Comparison of ENCODE assay signal across 22 cellular contexts in the genomic region with DNA sequence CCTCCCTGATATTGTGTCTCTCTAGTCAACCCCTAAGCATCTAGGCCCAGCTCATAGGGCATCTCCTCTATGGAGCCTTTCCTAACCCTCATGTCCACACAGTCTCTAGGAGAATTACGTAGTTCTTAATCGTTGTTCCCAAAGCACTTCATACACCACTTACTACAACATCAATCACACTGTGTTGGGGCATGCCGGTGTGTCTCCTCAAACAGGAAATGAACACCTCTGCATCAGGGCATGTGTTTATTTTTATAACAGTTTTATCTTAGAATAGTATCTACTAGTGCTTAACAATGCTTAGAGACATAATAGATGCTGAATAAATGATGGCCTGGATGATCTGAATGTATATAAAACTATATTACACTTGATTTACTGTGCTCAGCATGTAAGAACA. TPM values are rescaled to one million over a fixed set of nuclear protein-coding genes. Genes with fewer than 3 reads are reported as not detected.
DNase-seq lines count a peak whose midpoint lies in the region; ATAC-seq and TF ChIP-seq lines count a peak whose summit lies in the region.
"Had no signal": no experiment of that assay in that cellular context is flagged by ENCODE, and none has a peak within 500 bp of the region (broad histone marks: within the 10 kb centered on the region; RNA-seq: fewer than 3 reads in every experiment).

No MANE protein-coding gene starts in this region.

- ATAC-seq in IMR-90 (ENCODE audit: low read depth): no peak
- ATAC-seq: GM23338 had no signal

- H4K5ac ChIP-seq in IMR-90 (ENCODE audit: low read depth, low read length): no peak overlapping the region

- H2AFZ ChIP-seq in IMR-90 (replicated peaks; ENCODE audit: low read length, poor library complexity): no peak overlapping the region
- H2AFZ ChIP-seq: GM23338 had no signal

- no peak overlapping the region for H2AK5ac ChIP-seq in IMR-90 (ENCODE audit: low read depth, low read length)

- intact Hi-C loops in IMR-90 (cut with micrococcal nuclease): no loop called here
- intact Hi-C loops in activated CD4-positive, alpha-beta T cell treated with anti-CD3 and anti-CD28 coated beads, Interleukin-2, amount 10 ng/mL, durations not matched to agents 24 days and 14 days (cut with micrococcal nuclease): no loop called here

- no peaks in the 10 kb centered on the region for H3K9me3 Mint-ChIP-seq in activated CD4-positive, alpha-beta T cell treated with anti-CD3 and anti-CD28 coated beads, Interleukin-2, amount 10 ng/mL, durations not matched to agents 24 days and 14 days
- H3K9me3 Mint-ChIP-seq: GM23338, H9, HFFc6 had no signal

- CTCF ChIA-PET in IMR-90 (lab: Yijun Ruan, JAX): no interaction called here

- H2BK120ac ChIP-seq in IMR-90 (ENCODE audit: low read depth, low read length): no peak overlapping the region

- H3K36me3 ChIP-seq in IMR-90 (ENCODE audit: control insufficient read depth, insufficient read depth, low read length): no peaks in the 10 kb centered on the region
- H3K36me3 ChIP-seq: BE2C had no signal

- H3K4ac ChIP-seq in IMR-90 (ENCODE audit: low read depth, low read length): 0 out of 2 replicates have a peak overlapping the region, but pooled peaks have one; percentile 1

- no peak overlapping the region for H4K91ac ChIP-seq in IMR-90 (ENCODE audit: insufficient read depth, low read depth, low read length)

- H2BK15ac ChIP-seq in IMR-90 (ENCODE audit: low read depth, low read length): no peak overlapping the region

- no peak overlapping the region for H2AK9ac ChIP-seq in IMR-90 (replicated peaks; ENCODE audit: low read depth, low read length, poor library complexity)

- H3K4me3 ChIP-seq in IMR-90 (ENCODE audit: insufficient read depth, low read depth, low read length): no peak overlapping the region
- H3K4me3 ChIP-seq in epithelial cell of esophagus (ENCODE audit: low read length): no peak overlapping the region
- H3K4me3 ChIP-seq: GM23338 had no signal

- DNase-seq in NCI-H510A treated with DMSO at 0.1 percent for 48 hours (lab: John Stamatoyannopoulos, UW): peak; percentile 9
- DNase-seq in NCI-H510A (lab: John Stamatoyannopoulos, UW): no peak
- DNase-seq in IMR-90: no peak
- peak; percentile 78 for DNase-seq in epithelial cell of esophagus (ENCODE audit: low read depth)
- DNase-seq in activated CD4-positive, alpha-beta T cell treated with anti-CD3 and anti-CD28 coated beads, Interleukin-2, amount 10 ng/mL, durations not matched to agents 24 days and 14 days: no peak
- DNase-seq in NCI-H774 (lab: John Stamatoyannopoulos, UW): no peak
- no peak for DNase-seq in effector CD8-positive, alpha-beta T cell (lab: John Stamatoyannopoulos, UW)
- no peak for DNase-seq in cortex of kidney (lab: John Stamatoyannopoulos, UW)
- DNase-seq: ACHN, BE2C, H9, HFFc6, NCI-H1092 treated with DMSO at 0.1 percent for 48 hours, NCI-H1436, NCI-H187, NCI-H2081 treated with DMSO at 0.1 percent for 48 hours, NCI-H2171, NCI-H526, RPMI8226, SHP77 had no signal

- no peak overlapping the region for H3K4me3 Mint-ChIP-seq in activated CD4-positive, alpha-beta T cell treated with anti-CD3 and anti-CD28 coated beads, Interleukin-2, amount 10 ng/mL, durations not matched to agents 24 days and 14 days
- H3K4me3 Mint-ChIP-seq: GM23338, H9, HFFc6 had no signal

- peaks cover 13% of the 10 kb centered on the region for H3K27me3 ChIP-seq in IMR-90 (ENCODE audit: control insufficient read depth, insufficient read depth, low read length)
- H3K27me3 ChIP-seq: BE2C had no signal

- no peak overlapping the region for H3K56ac ChIP-seq in IMR-90 (ENCODE audit: extremely low read depth, insufficient read depth, low read length)

- TF ChIP-seq CTCF in IMR-90 (conservative IDR thresholded peaks at IDR 0.05; ENCODE audit: low read depth, low read length): no peak
- TF ChIP-seq CTCF in epithelial cell of esophagus (IDR thresholded peaks at IDR 0.05; ENCODE audit: insufficient read depth, low read depth, low read length, missing control alignments): no peak

- POLR2A ChIA-PET in IMR-90 (lab: Charles Lee; ENCODE audit: unreplicated experiment): no interaction called here

- no peaks in the 10 kb centered on the region for H4K20me1 ChIP-seq in IMR-90 (ENCODE audit: insufficient read depth, low read length)

- no peak overlapping the region for H3K4me2 ChIP-seq in IMR-90 (ENCODE audit: low read depth, low read length)
- H3K4me2 ChIP-seq: GM23338 had no signal

- H3K4me1 ChIP-seq in IMR-90 (ENCODE audit: control insufficient read depth, insufficient read depth, low read length): 0 out of 2 replicates have a peak, but pooled peaks cover 2% of the 10 kb centered on the region
- H3K4me1 ChIP-seq: BE2C had no signal

- dilution Hi-C loops in IMR-90 (cut with HindIII; ENCODE audit: low sequenced_read_pairs, unreplicated experiment): no loop called here

- H3K23ac ChIP-seq in IMR-90 (ENCODE audit: low read depth, low read length): no peak overlapping the region

- in situ Hi-C loops in IMR-90 (cut with MboI; ENCODE audit: low sequenced_read_pairs): no loop called here

- no peak overlapping the region for H2BK5ac ChIP-seq in IMR-90 (ENCODE audit: low read depth, low read length, poor library complexity, severe bottlenecking)

- no peak overlapping the region; the same call in 1 of the 2 replicates for H3K14ac ChIP-seq in IMR-90 (replicated peaks; ENCODE audit: low read depth, low read length)

- H4K8ac ChIP-seq in IMR-90 (ENCODE audit: low read depth in 2 of 2, low read length in 2 of 2): no peak overlapping the region

- no peaks in the 10 kb centered on the region for H3K79me1 ChIP-seq in IMR-90 (ENCODE audit: low read depth in 1 of 2, low read length in 2 of 2)

- 0 out of 2 replicates have a peak overlapping the region, but pooled peaks have one; percentile 52 for H2BK20ac ChIP-seq in IMR-90 (ENCODE audit: low read depth, low read length)

- H3K18ac ChIP-seq in IMR-90 (ENCODE audit: low read depth, low read length): no peak overlapping the region

- H3K27ac Mint-ChIP-seq in activated CD4-positive, alpha-beta T cell treated with anti-CD3 and anti-CD28 coated beads, Interleukin-2, amount 10 ng/mL, durations not matched to agents 24 days and 14 days: no peak overlapping the region
- H3K27ac Mint-ChIP-seq: GM23338, H9, HFFc6 had no signal

- no CpG with 5 or more reads among the region's 3 CpGs for whole genome bisulfite sequencing in IMR-90 (ENCODE audit: extremely low coverage in 2 of 2, insufficient read length in 1 of 2), 2 experiments

- no peak overlapping the region for H3K27ac ChIP-seq in IMR-90 (ENCODE audit: insufficient read depth, low read length)
- H3K27ac ChIP-seq: 22Rv1 had no signal

- no peaks in the 10 kb centered on the region for H3K36me3 Mint-ChIP-seq in activated CD4-positive, alpha-beta T cell treated with anti-CD3 and anti-CD28 coated beads, Interleukin-2, amount 10 ng/mL, durations not matched to agents 24 days and 14 days (ENCODE audit: low read depth)

- no peak overlapping the region for H3K9ac ChIP-seq in IMR-90 (ENCODE audit: low read depth, low read length)

- peaks cover 8% of the 10 kb centered on the region for H3K9me1 ChIP-seq in IMR-90 (ENCODE audit: insufficient read depth, low read length)

- H3K27me3 Mint-ChIP-seq in activated CD4-positive, alpha-beta T cell treated with anti-CD3 and anti-CD28 coated beads, Interleukin-2, amount 10 ng/mL, durations not matched to agents 24 days and 14 days: peaks cover 13% of the 10 kb centered on the region

- H3K9me3 ChIP-seq in IMR-90 (ENCODE audit: control insufficient read depth, insufficient read depth, low read length): no peaks in the 10 kb centered on the region
- H3K9me3 ChIP-seq: BE2C had no signal

- TF ChIP-seq RAD21 in IMR-90 (IDR thresholded peaks at IDR 0.05; ENCODE audit: low read length): no peak

- H3K4me1 Mint-ChIP-seq in activated CD4-positive, alpha-beta T cell treated with anti-CD3 and anti-CD28 coated beads, Interleukin-2, amount 10 ng/mL, durations not matched to agents 24 days and 14 days: peaks cover 17% of the 10 kb centered on the region
- H3K4me1 Mint-ChIP-seq: GM23338, H9 had no signal

- BruUV-seq in IMR-90 (replicated peaks; lab: Mats Ljungman, UMichigan): no TSS peak

- no peak for TF ChIP-seq POLR2A in IMR-90 (IDR thresholded peaks at IDR 0.05; ENCODE audit: low read depth, low read length)

TF ChIP-seq in IMR-90, 13 proteins besides CTCF, POLR2A, EP300 and RAD21:
- TF ChIP-seq FOS (IDR thresholded peaks at IDR 0.05; ENCODE audit: low read depth, low read length) (no peak), RFX5 (IDR thresholded peaks at IDR 0.05; ENCODE audit: low read depth, low read length) (no peak), SMC3 (IDR thresholded peaks at IDR 0.05; ENCODE audit: low read depth, low read length) (no peak)
- TF ChIP-seq, protein P1, sequence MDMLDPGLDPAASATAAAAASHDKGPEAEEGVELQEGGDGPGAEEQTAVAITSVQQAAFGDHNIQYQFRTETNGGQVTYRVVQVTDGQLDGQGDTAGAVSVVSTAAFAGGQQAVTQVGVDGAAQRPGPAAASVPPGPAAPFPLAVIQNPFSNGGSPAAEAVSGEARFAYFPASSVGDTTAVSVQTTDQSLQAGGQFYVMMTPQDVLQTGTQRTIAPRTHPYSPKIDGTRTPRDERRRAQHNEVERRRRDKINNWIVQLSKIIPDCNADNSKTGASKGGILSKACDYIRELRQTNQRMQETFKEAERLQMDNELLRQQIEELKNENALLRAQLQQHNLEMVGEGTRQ (IDR thresholded peaks at IDR 0.05; ENCODE audit: low read depth, low read length): no peak

RNA-seq across cellular contexts. Expression of a gene that starts 19.7 kb away (rescaled TPM):
- 1.1 and 1.9 TPM in 2 replicates for total RNA-seq in IMR-90 (2012; rRNA removed)
- polyA plus RNA-seq in IMR-90 (2012; rRNA removed): 0.65 and 0.77 TPM in 2 replicates
- 0.69 and 1.8 TPM in 2 replicates for polyA plus RNA-seq in IMR-90 (2012; cell fraction: cytosol; rRNA removed)
- 1.5 and 2.4 TPM in 2 replicates for polyA plus RNA-seq in IMR-90 (2012; cell fraction: nucleus; rRNA removed; ENCODE audit: low replicate concordance)
- 12.2 and 13.7 TPM in 2 replicates for total RNA-seq in activated CD4-positive, alpha-beta T cell treated with anti-CD3 and anti-CD28 coated beads, Interleukin-2, amount 10 ng/mL, durations not matched to agents 24 days and 14 days

Comparison
In these comparisons a context has a peak if more than half of its experiments do, and no peak if none do; other contexts are left out.
1. DNase-seq: peak in NCI-H510A treated with DMSO at 0.1 percent for 48 hours (single experiment) and epithelial cell of esophagus (single experiment); none in NCI-H510A (single experiment), IMR-90 (single experiment), activated CD4-positive, alpha-beta T cell treated with anti-CD3 and anti-CD28 coated beads, Interleukin-2, amount 10 ng/mL, durations not matched to agents 24 days and 14 days (single experiment), NCI-H774 (single experiment), effector CD8-positive, alpha-beta T cell (single experiment) and cortex of kidney (single experiment).